Comparison of ENCODE assay signal across 25 cellular contexts in the genomic region with DNA sequence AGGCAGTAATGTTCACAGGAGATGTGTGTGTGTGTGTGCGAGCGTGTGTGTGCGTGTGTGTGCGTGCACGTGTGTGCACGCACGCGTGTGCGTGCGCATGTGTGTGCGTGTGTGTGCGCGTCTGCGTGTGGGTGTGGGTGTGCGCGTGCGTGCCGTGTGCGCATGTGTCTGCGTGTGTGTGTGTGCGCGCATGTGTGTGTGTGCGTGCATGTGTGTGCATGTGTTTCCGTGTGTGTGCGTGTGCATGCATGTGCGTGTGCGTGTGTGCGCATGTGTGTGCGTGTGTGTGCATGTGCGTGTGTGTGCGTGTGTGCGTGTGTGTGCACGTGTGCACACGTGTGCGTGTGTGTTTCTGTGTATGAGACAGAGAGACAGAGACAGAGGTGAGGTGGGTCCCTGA.
"Had no signal": no experiment of that assay in that cellular context is flagged by ENCODE, and none has a peak within 500 bp of the region (broad histone marks: within the 10 kb centered on the region; RNA-seq: fewer than 3 reads in every experiment).

No MANE protein-coding gene starts in this region.

- H3K4me3 Mint-ChIP-seq: activated CD4-positive, alpha-beta memory T cell treated with anti-CD3 and anti-CD28 coated beads for 36 hours; activated CD4-positive, alpha-beta T cell treated with anti-CD3 and anti-CD28 coated beads, Interleukin-2, amount 10 ng/mL, durations not matched to agents 7 days and 5 days; activated naive CD8-positive, alpha-beta T cell treated with anti-CD3 and anti-CD28 coated beads, Interleukin-2, amount 50 U/mL, for 24 hours; activated T-cell treated with anti-CD3 and anti-CD28 coated beads, Interleukin-2, amount 50 U/mL, for 4 hours had no signal

- H3K27me3 ChIP-seq: ascending aorta, body of pancreas, MG63, Peyer's patch had no signal

- H3K36me3 ChIP-seq: ascending aorta, MG63, Peyer's patch, SJCRH30 had no signal

- H3K4me1 Mint-ChIP-seq: activated naive CD8-positive, alpha-beta T cell treated with anti-CD3 and anti-CD28 coated beads, Interleukin-2, amount 50 U/mL, for 24 hours had no signal

- H3K36me3 Mint-ChIP-seq: activated CD4-positive, alpha-beta memory T cell treated with anti-CD3 and anti-CD28 coated beads for 36 hours; activated naive CD4-positive, alpha-beta T cell treated with anti-CD3 and anti-CD28 coated beads, Interleukin-2, amount 50 U/mL, for 72 hours had no signal

- H3K9me3 Mint-ChIP-seq: activated naive CD8-positive, alpha-beta T cell treated with anti-CD3 and anti-CD28 coated beads, Interleukin-2, amount 50 U/mL, for 24 hours; activated T-cell treated with anti-CD3 and anti-CD28 coated beads, Interleukin-2, amount 50 U/mL, for 4 hours had no signal

- H3K27ac Mint-ChIP-seq: activated CD4-positive, alpha-beta memory T cell treated with anti-CD3 and anti-CD28 coated beads for 36 hours; activated CD4-positive, alpha-beta T cell treated with anti-CD3 and anti-CD28 coated beads, Interleukin-2, amount 10 ng/mL, durations not matched to agents 7 days and 5 days; activated naive CD4-positive, alpha-beta T cell treated with anti-CD3 and anti-CD28 coated beads, Interleukin-2, amount 50 U/mL, for 72 hours; activated naive CD8-positive, alpha-beta T cell treated with anti-CD3 and anti-CD28 coated beads, Interleukin-2, amount 50 U/mL, for 24 hours had no signal

- DNase-seq: activated CD4-positive, alpha-beta memory T cell treated with anti-CD3 and anti-CD28 coated beads for 36 hours; activated CD4-positive, alpha-beta T cell treated with anti-CD3 and anti-CD28 coated beads, Interleukin-2, amount 10 ng/mL, durations not matched to agents 7 days and 5 days; activated CD4-positive, CD25-positive, alpha-beta regulatory T cell; activated CD8-positive, alpha-beta memory T cell treated with anti-CD3 and anti-CD28 coated beads for 24 hours; activated effector memory CD4-positive, alpha-beta T cell treated with anti-CD3 and anti-CD28 coated beads, Interleukin-2, amount 50 U/mL, for 16 hours; activated naive CD4-positive, alpha-beta T cell treated with Interleukin-2 at 50 U/mL for 16 hours; activated naive CD8-positive, alpha-beta T cell treated with anti-CD3 and anti-CD28 coated beads, Interleukin-2, amount 50 U/mL, for 24 hours; activated T-cell treated with anti-CD3 and anti-CD28 coated beads, Interleukin-2, amount 50 U/mL, for 4 hours; amniotic stem cell; body of pancreas; MG63; NCI-H1105; NCI-H1436 treated with DMSO at 0.1 percent for 48 hours; NCI-H187; NCI-H2081; NCI-H510A treated with DMSO at 0.1 percent for 48 hours; Peyer's patch; Right ventricle myocardium superior; SJCRH30; SK-N-SH; T-helper 1 cell had no signal

- H3K9me2 ChIP-seq: SK-N-SH had no signal

- H3K9ac ChIP-seq: SK-N-SH had no signal

- H3K9me3 ChIP-seq: ascending aorta, body of pancreas, MG63, Peyer's patch, SJCRH30, SK-N-SH had no signal

- H3K4me2 ChIP-seq: SK-N-SH had no signal

- H3K4me3 ChIP-seq: ascending aorta, body of pancreas, MG63, Peyer's patch, SJCRH30 had no signal

- ATAC-seq: activated naive CD4-positive, alpha-beta T cell treated with anti-CD3 and anti-CD28 coated beads, Interleukin-2, amount 50 U/mL, for 72 hours; activated naive CD8-positive, alpha-beta T cell treated with anti-CD3 and anti-CD28 coated beads, Interleukin-2, amount 50 U/mL, for 24 hours; activated T-cell treated with anti-CD3 and anti-CD28 coated beads, Interleukin-2, amount 50 U/mL, for 4 hours; body of pancreas had no signal

- H3K27ac ChIP-seq: ascending aorta, body of pancreas, Peyer's patch, RWPE1, SJCRH30, VCaP had no signal

- H3K27me3 Mint-ChIP-seq: activated CD4-positive, alpha-beta T cell treated with anti-CD3 and anti-CD28 coated beads, Interleukin-2, amount 10 ng/mL, durations not matched to agents 7 days and 5 days had no signal

- H3K4me1 ChIP-seq: ascending aorta, body of pancreas, Peyer's patch, SJCRH30 had no signal
